24 cellular contexts compared by ENCODE assay signal in genomic region chr2:77005522-77005921, GRCh38.
DNase-seq lines count a peak whose midpoint lies in the region; FAIRE-seq and TF ChIP-seq lines count a peak whose summit lies in the region.
"Had no signal": no experiment of that assay in that cellular context is flagged by ENCODE, and none has a peak within 500 bp of the region (broad histone marks: within the 10 kb centered on the region; RNA-seq: fewer than 3 reads in every experiment).

No MANE protein-coding gene starts in this region.

- no peak overlapping the region for H3K4me3 ChIP-seq in bronchial epithelial cell (ENCODE audit: low read depth, low read length)
- H3K4me3 ChIP-seq: BLaER1 treated with 17β-estradiol and CSF1 and Interleukin-3, amounts not matched to agents 10 nM and 100 nM; GM23338 had no signal

- TF ChIP-seq CTCF in bronchial epithelial cell (IDR thresholded peaks at IDR 0.05; ENCODE audit: insufficient read depth, low read length, severe bottlenecking): no peak

- H3K27me3 ChIP-seq in bronchial epithelial cell (ENCODE audit: control insufficient read depth, insufficient read depth, low read length): no peaks in the 10 kb centered on the region
- H3K27me3 ChIP-seq: BLaER1 treated with 17β-estradiol and CSF1 and Interleukin-3, amounts not matched to agents 10 nM and 100 nM had no signal

- DNase-seq in DMS53 (lab: John Stamatoyannopoulos, UW) (peak; percentile 41), DMS53 treated with DMSO at 0.1 percent for 48 hours (lab: John Stamatoyannopoulos, UW; ENCODE audit: unreplicated experiment) (no peak), bronchial epithelial cell (ENCODE audit: low read depth) (peak; percentile 68), iris pigment epithelial cell (ENCODE audit: low read depth) (peak; percentile 22), H4 (ENCODE audit: low spot score) (no peak), NCI-H510A treated with DMSO at 0.1 percent for 48 hours (lab: John Stamatoyannopoulos, UW) (no peak), ecto neural progenitor cell (ENCODE audit: low spot score) (no peak)
- no peak for DNase-seq in stimulated activated naive CD4-positive, alpha-beta T cell treated with Interleukin-2 at 50 U/mL for 16 hours (lab: John Stamatoyannopoulos, UW)
- DNase-seq: Calu3; CD4-positive, alpha-beta memory T cell; EL; GF-D8; HCEC 1CT; IMR-90; MV-4-11; NCI-H1417; NCI-H1694 treated with DMSO at 0.1 percent for 48 hours; NCI-H2081 treated with DMSO at 0.1 percent for 48 hours; NCI-H2171 treated with DMSO at 0.1 percent for 48 hours; NCI-H526; OCI-M1; SHP77 had no signal

- H3K36me3 ChIP-seq in bronchial epithelial cell (ENCODE audit: control insufficient read depth, insufficient read depth, low read length): no peaks in the 10 kb centered on the region
- H3K36me3 ChIP-seq: BLaER1 treated with 17β-estradiol and CSF1 and Interleukin-3, amounts not matched to agents 10 nM and 100 nM had no signal

- no peak for FAIRE-seq in bronchial epithelial cell (lab: Jason Lieb, UNC)

Comparison
In these comparisons a context has a peak if more than half of its experiments do, and no peak if none do; other contexts are left out.
1. DNase-seq: peak in DMS53 (single experiment), bronchial epithelial cell (single experiment) and iris pigment epithelial cell (single experiment); none in DMS53 treated with DMSO at 0.1 percent for 48 hours (single experiment), H4 (single experiment), NCI-H510A treated with DMSO at 0.1 percent for 48 hours (single experiment), stimulated activated naive CD4-positive, alpha-beta T cell treated with Interleukin-2 at 50 U/mL for 16 hours (single experiment) and ecto neural progenitor cell (single experiment).